8 cellular contexts compared by ENCODE assay signal in the genomic region with DNA sequence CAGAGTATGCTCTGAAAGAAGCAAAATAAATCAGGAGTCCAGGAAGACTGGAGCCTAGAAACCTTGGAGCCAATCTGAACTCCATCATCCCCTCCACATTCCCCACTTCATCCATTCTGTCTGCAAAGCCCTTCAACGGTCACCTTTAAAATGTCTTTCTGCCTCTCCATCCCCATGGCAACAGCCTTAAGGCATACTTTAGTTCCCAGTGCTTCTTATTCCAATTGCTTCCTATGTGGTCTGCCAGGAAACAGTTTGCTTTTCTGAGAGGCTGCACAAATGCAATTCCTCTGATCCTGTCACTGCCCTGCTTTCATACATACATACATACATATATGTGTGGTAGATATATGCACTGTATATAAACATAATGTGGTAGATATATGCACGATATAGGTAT. TPM values are rescaled to one million over a fixed set of nuclear protein-coding genes. Genes with fewer than 3 reads are reported as not detected.
DNase-seq lines count a peak whose midpoint lies in the region; ATAC-seq and TF ChIP-seq lines count a peak whose summit lies in the region.

No MANE protein-coding gene starts in this region.

- H3K36me3 Mint-ChIP-seq in activated B cell treated with CpG ODN at 0.5 μM for 24 hours (ENCODE audit: low read depth): no peaks in the 10 kb centered on the region

- CTCF ChIA-PET in activated B cell treated with CpG ODN at 0.5 μM for 24 hours (lab: Charles Lee): no interaction called here

- peaks cover under 1% of the 10 kb centered on the region for H3K27me3 Mint-ChIP-seq in activated B cell treated with CpG ODN at 0.5 μM for 24 hours

- H3K9me3 ChIP-seq in right atrium auricular region (no peaks in the 10 kb centered on the region), left lung (no peaks in the 10 kb centered on the region), uterus (no peaks in the 10 kb centered on the region)

- no peaks in the 10 kb centered on the region for H3K4me1 ChIP-seq in right atrium auricular region
- H3K4me1 ChIP-seq in left lung: peaks cover 0 to 3% of the 10 kb centered on the region in 2 donors
- H3K4me1 ChIP-seq in uterus: no peaks in the 10 kb centered on the region

- peaks cover 13% of the 10 kb centered on the region for H3K4me1 Mint-ChIP-seq in activated B cell treated with CpG ODN at 0.5 μM for 24 hours

- intact Hi-C loops in left cardiac atrium (cut with DNase I) (no loop called here), activated B cell treated with CpG ODN at 0.5 μM for 24 hours (cut with micrococcal nuclease) (no loop called here), left lung (cut with DNase I) (no loop called here), uterus (cut with DNase I; ENCODE audit: low total_unique reads) (no loop called here)

- no peak for ATAC-seq in left cardiac atrium
- no peak for ATAC-seq in activated B cell treated with CpG ODN at 0.5 μM for 24 hours (ENCODE audit: low read depth)
- ATAC-seq in left lung: peak; percentile 63
- ATAC-seq in GM18498 (IDR thresholded peaks at IDR 0.05; ENCODE audit: unreplicated experiment): no peak

- no peaks in the 10 kb centered on the region for H3K27me3 ChIP-seq in right atrium auricular region
- no peaks in the 10 kb centered on the region for H3K27me3 ChIP-seq in left lung
- H3K27me3 ChIP-seq in uterus: no peaks in the 10 kb centered on the region

- H3K27ac ChIP-seq in right atrium auricular region (peak overlapping the region in 1 of 2 donors; percentile 86), left lung (peak overlapping the region in 1 of 2 donors; percentile 73), uterus (peak overlapping the region; percentile 86 to 92)

- no peaks in the 10 kb centered on the region for H3K9me3 Mint-ChIP-seq in activated B cell treated with CpG ODN at 0.5 μM for 24 hours

- no peaks in the 10 kb centered on the region for H3K36me3 ChIP-seq in right atrium auricular region
- H3K36me3 ChIP-seq in left lung: no peaks in the 10 kb centered on the region
- no peaks in the 10 kb centered on the region for H3K36me3 ChIP-seq in uterus

- no peak for TF ChIP-seq CTCF in right atrium auricular region (IDR thresholded peaks at IDR 0.05)
- no peak for TF ChIP-seq CTCF in activated B cell treated with CpG ODN at 0.5 μM for 24 hours (IDR thresholded peaks at IDR 0.05)
- TF ChIP-seq CTCF in left lung (IDR thresholded peaks at IDR 0.05): no peak
- no peak for TF ChIP-seq CTCF in uterus (IDR thresholded peaks at IDR 0.05)

- POLR2A ChIA-PET in activated B cell treated with CpG ODN at 0.5 μM for 24 hours (lab: Charles Lee): interaction anchor here (0.9 to 1.4 kb wide), 3 partner anchors 38 to 457 kb away, joined by 4 to 18 read pairs (median 5); partner anchors contain the start of genes APEX2 and USP51

- no peak overlapping the region for H3K27ac Mint-ChIP-seq in activated B cell treated with CpG ODN at 0.5 μM for 24 hours

- no peak for DNase-seq in right atrium auricular region (ENCODE audit: low spot score)
- no peak for DNase-seq in left cardiac atrium
- DNase-seq in activated B cell treated with CpG ODN at 0.5 μM for 24 hours: no peak
- no peak for DNase-seq in left lung
- no peak for DNase-seq in uterus
- no peak for DNase-seq in NOMO-1 treated with DMSO at 0.1 percent for 48 hours (lab: John Stamatoyannopoulos, UW; ENCODE audit: unreplicated experiment)
- no peak for DNase-seq in activated CD4-positive, CD25-positive, alpha-beta regulatory T cell (lab: John Stamatoyannopoulos, UW)

- TF ChIP-seq POLR2A in uterus (IDR thresholded peaks at IDR 0.05): no peak

- H3K4me3 ChIP-seq in right atrium auricular region: peak overlapping the region; percentile 61 to 68
- peak overlapping the region; percentile 44 to 62 for H3K4me3 ChIP-seq in left lung
- no peak overlapping the region for H3K4me3 ChIP-seq in uterus

- H3K4me3 Mint-ChIP-seq in activated B cell treated with CpG ODN at 0.5 μM for 24 hours: peak overlapping the region; percentile 89

RNA-seq across cellular contexts. Expression of gene MAGEH1, which starts 0.8 kb away (rescaled TPM):
- total RNA-seq in right atrium auricular region (10 to 100 TPM; 26.7 to 28.2 TPM), left cardiac atrium (10 to 100 TPM; 18.8 to 25.6 TPM), activated B cell treated with CpG ODN at 0.5 μM for 24 hours (8.4 and 9.8 TPM in 2 replicates), left lung (10 to 100 TPM; 30.4 to 30.5 TPM), uterus (10 to 100 TPM; 36.9 to 99.6 (median 66.5) TPM)

RNA-seq across cellular contexts. Expression of gene USP51, which starts 38.5 kb away (rescaled TPM):
- total RNA-seq in right atrium auricular region: 1 to 10 TPM; 1.7 to 2.2 TPM
- 1 to 10 TPM; 2.4 to 3.5 TPM for total RNA-seq in left cardiac atrium
- 1.2 and 2.4 TPM in 2 replicates for total RNA-seq in activated B cell treated with CpG ODN at 0.5 μM for 24 hours
- total RNA-seq in left lung: 1 to 10 TPM; 3.0 to 3.3 TPM
- total RNA-seq in uterus: 1 to 10 TPM in 3 of 4 donors, under 1 TPM in 1; 0.26 to 8.2 (median 4.4) TPM

Comparison
In these comparisons a context has a peak if more than half of its experiments do, and no peak if none do; other contexts are left out.
1. H3K4me3 ChIP-seq: peak in right atrium auricular region (2 of 2) and left lung (2 of 2); none in uterus (0 of 2).